ENCODE assay signal across 8 cellular contexts in the genomic region with DNA sequence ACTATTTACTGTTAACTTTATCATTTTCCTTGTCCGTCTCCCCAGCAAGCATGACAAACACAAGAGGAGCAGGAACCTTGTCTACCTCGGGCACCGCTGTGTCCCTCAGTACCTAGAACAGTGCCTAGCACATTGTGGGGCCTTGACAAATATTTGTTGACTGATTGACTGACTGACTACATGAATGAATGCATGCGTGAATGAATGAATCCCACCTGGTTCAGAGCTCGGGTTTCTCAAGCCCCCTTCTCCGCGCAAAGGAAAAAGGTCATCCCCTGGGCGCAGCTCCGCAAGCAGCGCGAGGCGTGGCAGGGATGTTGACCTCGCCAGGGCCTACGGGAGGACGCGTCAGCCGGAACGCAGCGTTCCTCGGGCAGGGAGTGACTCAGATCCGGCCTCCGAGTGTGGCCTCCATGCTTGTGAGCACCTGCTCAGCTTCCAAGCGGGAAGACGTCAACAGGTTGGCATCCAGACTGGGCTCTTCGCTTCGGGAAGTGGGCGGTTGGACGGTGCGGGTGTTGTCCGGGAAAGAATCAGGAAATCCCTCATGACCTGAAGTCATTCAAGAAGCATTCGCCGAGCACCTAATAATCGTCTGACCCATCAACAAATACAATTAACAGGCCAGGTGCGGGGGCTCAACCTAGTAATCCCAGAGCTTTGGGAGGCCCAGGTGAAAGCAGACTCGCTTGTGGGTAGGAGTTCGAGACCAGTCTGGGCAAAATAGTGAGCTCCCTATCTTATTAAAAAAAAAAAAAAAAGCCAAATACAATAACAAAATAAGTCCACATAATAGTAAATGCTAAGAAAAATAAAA. TPM values are rescaled to one million over a fixed set of nuclear protein-coding genes. Genes with fewer than 3 reads are reported as not detected.
DNase-seq lines count a peak whose midpoint lies in the region; ATAC-seq and TF ChIP-seq lines count a peak whose summit lies in the region.

No MANE protein-coding gene starts in this region.

- H3K4me2 ChIP-seq in H9 (ENCODE audit: insufficient read depth, insufficient read length, low read length) = peak overlapping the region; percentile 56

- no peaks in the 10 kb centered on the region for H3K79me1 ChIP-seq in H9 (ENCODE audit: insufficient read depth, low read depth, low read length, poor library complexity, severe bottlenecking)

- H4K20me1 ChIP-seq in H9 (ENCODE audit: control insufficient read depth, insufficient read depth, insufficient read length) = no peaks in the 10 kb centered on the region

- H2BK20ac ChIP-seq in H9 (ENCODE audit: low read depth, low read length, poor library complexity, severe bottlenecking) = no peak overlapping the region

- peak overlapping the region; percentile 88 to 94 for H3K4me3 Mint-ChIP-seq in H9
- H3K4me3 Mint-ChIP-seq in stimulated activated naive CD8-positive, alpha-beta T cell treated with anti-CD3 and anti-CD28 coated beads, Interleukin-15, amount 100 ng/mL, for 72 hours = peak overlapping the region; percentile 86 to 87

- no peak overlapping the region for H2BK12ac ChIP-seq in H9 (ENCODE audit: insufficient read length, low read depth, low read length)

- WGBS in H9 (ENCODE audit: extremely low coverage, insufficient read length, low lambda C conversion rate) = no CpG with 5 or more reads among the region's 36 CpGs

- H3K4me3 ChIP-seq in MG63 (peak overlapping the region; percentile 77), breast epithelium (peak overlapping the region; percentile 63 to 71 (median 68))

- no peak overlapping the region for H2AK5ac ChIP-seq in H9 (ENCODE audit: insufficient read length, low read length)

- H3K9me3 Mint-ChIP-seq in H9 = peaks cover 3 to 6% of the 10 kb centered on the region in 2 experiments; a peak in 3 of 5 replicates
- H3K9me3 Mint-ChIP-seq in stimulated activated naive CD8-positive, alpha-beta T cell treated with anti-CD3 and anti-CD28 coated beads, Interleukin-15, amount 100 ng/mL, for 72 hours = no peaks in the 10 kb centered on the region

- H2BK5ac ChIP-seq in H9 (ENCODE audit: insufficient read length, low read length) = no peak overlapping the region

- H3K27ac Mint-ChIP-seq in H9 = peak overlapping the region in 1 of 3 experiments; percentile 15; a peak in 2 of 7 replicates
- H3K27ac Mint-ChIP-seq in stimulated activated naive CD8-positive, alpha-beta T cell treated with anti-CD3 and anti-CD28 coated beads, Interleukin-15, amount 100 ng/mL, for 72 hours = peak overlapping the region; percentile 91 to 100

- no peak overlapping the region for H2AFZ ChIP-seq in H9 (ENCODE audit: low read length)

- no peak for TF ChIP-seq CTCF in H9 (conservative IDR thresholded peaks at IDR 0.05)
- no peak for TF ChIP-seq CTCF in breast epithelium (IDR thresholded peaks at IDR 0.05)
- no peak for TF ChIP-seq CTCF in GM10266 (IDR thresholded peaks at IDR 0.05; ENCODE audit: control insufficient read depth, insufficient read depth, low read depth, missing control alignments)

- H3K4me1 Mint-ChIP-seq in H9 = peaks cover 16 to 19% of the 10 kb centered on the region in 2 experiments
- H3K4me1 Mint-ChIP-seq in stimulated activated naive CD8-positive, alpha-beta T cell treated with anti-CD3 and anti-CD28 coated beads, Interleukin-15, amount 100 ng/mL, for 72 hours = peaks cover 72% of the 10 kb centered on the region

- H4K5ac ChIP-seq in H9 (ENCODE audit: insufficient read length, low read depth, low read length) = no peak overlapping the region

- H3K27me3 Mint-ChIP-seq in H9 (ENCODE audit: low read depth) = peaks cover 9% of the 10 kb centered on the region
- H3K27me3 Mint-ChIP-seq in stimulated activated naive CD8-positive, alpha-beta T cell treated with anti-CD3 and anti-CD28 coated beads, Interleukin-15, amount 100 ng/mL, for 72 hours = no peaks in the 10 kb centered on the region

- H3K9ac ChIP-seq in ES-I3 (ENCODE audit: low read depth, low read length) = peak overlapping the region; percentile 59
- H3K9ac ChIP-seq in H9 (ENCODE audit: extremely low read depth, insufficient read length, low read length) = no peak overlapping the region

- no peak overlapping the region for H4K8ac ChIP-seq in H9 (replicated peaks; ENCODE audit: insufficient read length, low read depth, low read length)

- intact Hi-C loops in breast epithelium (cut with DNase I; ENCODE audit: low total_unique reads) = no loop called here

- H3K9me3 ChIP-seq in ES-I3 (ENCODE audit: control insufficient read depth, insufficient read depth, low read length) = no peaks in the 10 kb centered on the region
- H3K9me3 ChIP-seq in H9 (ENCODE audit: control insufficient read depth, low read depth, low read length) = no peaks in the 10 kb centered on the region
- H3K9me3 ChIP-seq in MG63 = no peaks in the 10 kb centered on the region
- H3K9me3 ChIP-seq in breast epithelium = no peaks in the 10 kb centered on the region

- H3K4me1 ChIP-seq in ES-I3 (ENCODE audit: insufficient read depth, low read length) (peaks cover 2% of the 10 kb centered on the region; the same call in 1 of the 2 replicates), H9 (ENCODE audit: insufficient read depth, low read length) (peaks cover 4% of the 10 kb centered on the region), breast epithelium (no peaks in the 10 kb centered on the region)

- H3K79me2 ChIP-seq in H9 (ENCODE audit: insufficient read depth, low read length) = no peaks in the 10 kb centered on the region

- ATAC-seq in left lobe of liver = peak; percentile 29
- ATAC-seq in stimulated activated naive CD8-positive, alpha-beta T cell treated with anti-CD3 and anti-CD28 coated beads, Interleukin-15, amount 100 ng/mL, for 72 hours = peak; percentile 74

- no peaks in the 10 kb centered on the region for H3K36me3 ChIP-seq in ES-I3 (ENCODE audit: insufficient read depth, low read length)
- H3K36me3 ChIP-seq in MG63 = no peaks in the 10 kb centered on the region
- no peaks in the 10 kb centered on the region for H3K36me3 ChIP-seq in breast epithelium

- no peak overlapping the region for H3T11ph ChIP-seq in H9 (ENCODE audit: low read length)

- H2BK15ac ChIP-seq in H9 (ENCODE audit: low read depth, low read length) = no peak overlapping the region

- H2BK120ac ChIP-seq in H9 (ENCODE audit: low read depth, low read length, poor library complexity, severe bottlenecking) = no peak overlapping the region

- H3K14ac ChIP-seq in H9 (ENCODE audit: insufficient read depth, low read length) = no peak overlapping the region

- H3K27ac ChIP-seq in H9 (ENCODE audit: insufficient read length, low read depth, low read length) = no peak overlapping the region
- peak overlapping the region; percentile 92 to 98 for H3K27ac ChIP-seq in breast epithelium

- no peaks in the 10 kb centered on the region; a peak in 2 of 7 replicates for H3K36me3 Mint-ChIP-seq in H9 (ENCODE audit: insufficient read depth in 1 of 3, low read depth in 3 of 3)

- DNase-seq in H9 = peak; percentile 66
- no peak for DNase-seq in MG63
- DNase-seq in breast epithelium (ENCODE audit: low spot score in 2 of 2) = peak; percentile 81
- no peak for DNase-seq in left lobe of liver (ENCODE audit: low spot score)
- DNase-seq in stimulated activated naive CD8-positive, alpha-beta T cell treated with anti-CD3 and anti-CD28 coated beads, Interleukin-15, amount 100 ng/mL, for 72 hours = peak in 1 of 2 donors; percentile 65
- DNase-seq in NCI-H2196 (lab: John Stamatoyannopoulos, UW; ENCODE audit: unreplicated experiment) = no peak
- DNase-seq in GM10266 (ENCODE audit: extremely low spot score) = no peak

- no peak overlapping the region for H4K91ac ChIP-seq in H9 (ENCODE audit: insufficient read length, low read depth, low read length)

- no peak overlapping the region for H3K23ac ChIP-seq in H9 (ENCODE audit: insufficient read length, low read depth, low read length)

- H3K18ac ChIP-seq in H9 (ENCODE audit: insufficient read length, low read depth, low read length) = no peak overlapping the region

- H3K4ac ChIP-seq in H9 (ENCODE audit: low read depth, low read length) = no peak overlapping the region

- no peak overlapping the region for H3K56ac ChIP-seq in H9 (ENCODE audit: insufficient read length, low read depth, low read length)

- H3K27me3 ChIP-seq in H9 (ENCODE audit: insufficient read depth, low read length) = no peaks in the 10 kb centered on the region
- no peaks in the 10 kb centered on the region for H3K27me3 ChIP-seq in MG63
- H3K27me3 ChIP-seq in breast epithelium = no peaks in the 10 kb centered on the region

- TF ChIP-seq POLR2A in breast epithelium (IDR thresholded peaks at IDR 0.05) = no peak

- no peaks in the 10 kb centered on the region for H3K23me2 ChIP-seq in H9 (ENCODE audit: insufficient read length, low read depth, low read length, poor library complexity, severe bottlenecking)

RNA-seq across cellular contexts. Expression of gene UBC, which starts 13.9 kb away (rescaled TPM):
- 523 and 533 TPM in 2 replicates for total RNA-seq in H9 (2021)
- 1,042 and 1,166 TPM in 2 replicates for total RNA-seq in MG63 (2014; rRNA removed; shearing (Covaris generic); ENCODE audit: low replicate concordance)
- total RNA-seq in breast epithelium = 1,000 to 10,000 TPM; 1,552 to 1,797 (median 1,598) TPM
- 436 TPM for total RNA-seq in left lobe of liver

Comparison
In these comparisons a context has a peak if more than half of its experiments do, and no peak if none do; other contexts are left out.
1. DNase-seq: peak in H9 (single experiment) and breast epithelium (2 of 2); none in MG63 (single experiment), left lobe of liver (single experiment), NCI-H2196 (single experiment) and GM10266 (single experiment).